ENCODE assay signal across 8 cellular contexts in the genomic region with DNA sequence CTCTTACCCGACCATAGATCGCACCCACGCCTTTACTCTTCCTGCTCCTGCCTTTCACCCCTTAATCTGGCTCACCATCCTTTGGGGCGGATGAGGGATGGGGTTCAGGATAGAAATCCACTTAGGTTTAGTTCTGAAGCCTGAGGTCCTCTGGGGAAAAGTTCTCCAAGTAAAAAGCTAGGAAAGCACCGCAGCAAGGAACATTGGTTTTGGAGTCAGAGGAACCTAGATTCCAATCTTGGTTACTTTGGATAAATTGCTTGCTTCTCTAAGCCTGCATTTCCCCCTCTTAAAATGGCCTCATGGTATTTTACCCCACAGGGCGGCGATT. TPM values are rescaled to one million over a fixed set of nuclear protein-coding genes. Genes with fewer than 3 reads are reported as not detected.
DNase-seq lines count a peak whose midpoint lies in the region; ATAC-seq and TF ChIP-seq lines count a peak whose summit lies in the region.

No MANE protein-coding gene starts in this region.

- peak overlapping the region in 1 of 2 donors; percentile 83 for H3K27ac Mint-ChIP-seq in natural killer cell

- 48% methylated on average over 7 of the region's 7 CpGs for WGBS in mammary epithelial cell (ENCODE audit: low coverage, missing lambda C conversion rate)

- no peaks in the 10 kb centered on the region for H3K36me3 Mint-ChIP-seq in natural killer cell

- H3K4me1 ChIP-seq in A673 (ENCODE audit: insufficient read depth, low read length, poor library complexity, severe bottlenecking) (peaks cover 10% of the 10 kb centered on the region), HUES6 (ENCODE audit: control insufficient read depth, insufficient read depth, low read length) (peaks cover 25% of the 10 kb centered on the region), mammary epithelial cell (ENCODE audit: insufficient read depth, low read length) (peaks cover 9% of the 10 kb centered on the region)

- ATAC-seq in natural killer cell: no peak

- H3K9me3 ChIP-seq in A673 (ENCODE audit: low read depth, low read length, poor library complexity, severe bottlenecking) (no peaks in the 10 kb centered on the region), HUES6 (ENCODE audit: control insufficient read depth, insufficient read depth, low read depth, low read length) (no peaks in the 10 kb centered on the region), mammary epithelial cell (replicated peaks; ENCODE audit: insufficient read depth, low read length) (no peaks in the 10 kb centered on the region)

- CTCF ChIA-PET in A673 (lab: Charles Lee) (interaction anchor here (0.6 to 1.2 kb wide), 4 partner anchors 12 to 432 kb away, joined by 3 to 16 read pairs (median 8); no protein-coding TSS in a partner anchor), mammary epithelial cell (lab: Charles Lee; ENCODE audit: low non-redundant PET) (interaction anchor here (0.5 kb wide), 1 partner anchor 86 kb away, joined by 3 read pairs; no protein-coding TSS in a partner anchor)

- H4K20me1 ChIP-seq in mammary epithelial cell (ENCODE audit: insufficient read depth, low read length): no peaks in the 10 kb centered on the region

- no peaks in the 10 kb centered on the region for H3K9me3 Mint-ChIP-seq in natural killer cell

- H3K9ac ChIP-seq in HUES6 (ENCODE audit: low read length) (peak overlapping the region; percentile 25), mammary epithelial cell (ENCODE audit: insufficient read depth, low read length) (no peak overlapping the region)

- no peaks in the 10 kb centered on the region for H3K27me3 ChIP-seq in A673 (replicated peaks; ENCODE audit: insufficient read depth, low read depth, low read length, poor library complexity)
- H3K27me3 ChIP-seq in HUES6 (ENCODE audit: control insufficient read depth, insufficient read depth, low read length): peaks cover 17% of the 10 kb centered on the region
- no peaks in the 10 kb centered on the region for H3K27me3 ChIP-seq in mammary epithelial cell (ENCODE audit: insufficient read depth, low read length)

- H3K4me2 ChIP-seq in mammary epithelial cell (ENCODE audit: insufficient read depth, low read depth, low read length): peak overlapping the region; percentile 98

- in situ Hi-C loops in mammary epithelial cell (cut with MboI; ENCODE audit: low sequenced_read_pairs in 2 of 2): no loop called here

- TF ChIP-seq CTCF in A673 (conservative IDR thresholded peaks at IDR 0.05; ENCODE audit: low read depth, low read length) (no peak), mammary epithelial cell (conservative IDR thresholded peaks at IDR 0.05 in 1 of 2, IDR thresholded peaks at IDR 0.05 in 1 of 2; ENCODE audit: extremely low read depth in 1 of 2, insufficient read depth in 1 of 2, low read depth in 1 of 2, low read length in 2 of 2) (no peak), natural killer cell (IDR thresholded peaks at IDR 0.05) (no peak)

- H3K27ac ChIP-seq in A673 (ENCODE audit: low read depth, low read length, poor library complexity, severe bottlenecking) (no peak overlapping the region), HUES6 (ENCODE audit: low read depth, low read length) (no peak overlapping the region), mammary epithelial cell (ENCODE audit: insufficient read depth, low read depth, low read length) (peak overlapping the region; percentile 29)

- H2AFZ ChIP-seq in mammary epithelial cell (ENCODE audit: low read depth, low read length): peak overlapping the region; percentile 90

- H3K36me3 ChIP-seq in A673 (ENCODE audit: insufficient read depth, low read length, poor library complexity, severe bottlenecking) (no peaks in the 10 kb centered on the region), HUES6 (ENCODE audit: control insufficient read depth, insufficient read depth, low read length) (no peaks in the 10 kb centered on the region), mammary epithelial cell (ENCODE audit: insufficient read depth, low read length) (no peaks in the 10 kb centered on the region)

- BruUV-seq in A673 (replicated peaks; lab: Mats Ljungman, UMichigan) (no TSS peak), mammary epithelial cell (replicated peaks; lab: Mats Ljungman, UMichigan) (no TSS peak)

- DNase-seq in A673 (ENCODE audit: low spot score) (no peak), mammary epithelial cell (no peak), natural killer cell (no peak), LoVo (ENCODE audit: low spot score) (no peak), NCI-H146 (lab: John Stamatoyannopoulos, UW) (no peak), SW480 (ENCODE audit: low spot score) (no peak), COLO668 (lab: John Stamatoyannopoulos, UW; ENCODE audit: unreplicated experiment) (no peak)

- peak overlapping the region; percentile 68 for H3K4me3 ChIP-seq in A673 (ENCODE audit: low read depth, low read length, poor library complexity, severe bottlenecking)
- peak overlapping the region; percentile 62 for H3K4me3 ChIP-seq in HUES6 (ENCODE audit: low read depth, low read length)
- peak overlapping the region in 1 of 3 experiments; percentile 68 for H3K4me3 ChIP-seq in mammary epithelial cell (replicated peaks in 1 of 3; ENCODE audit: insufficient read depth in 1 of 3, low read depth in 2 of 3, low read length in 3 of 3)

- H3K27me3 Mint-ChIP-seq in natural killer cell (ENCODE audit: low read depth in 2 of 2): peaks cover 23 to 36% of the 10 kb centered on the region in 2 donors

- peaks cover 3% of the 10 kb centered on the region for H3K79me2 ChIP-seq in mammary epithelial cell (ENCODE audit: insufficient read depth, low read length)

- peaks cover 13 to 18% of the 10 kb centered on the region in 2 donors for H3K4me1 Mint-ChIP-seq in natural killer cell

- peak overlapping the region; percentile 88 for H3K4me3 Mint-ChIP-seq in natural killer cell

- dilution Hi-C loops in mammary epithelial cell (cut with HindIII; ENCODE audit: low sequenced_read_pairs): no loop called here

- intact Hi-C loops in A673 (cut with micrococcal nuclease; ENCODE audit: unreplicated experiment) (no loop called here), mammary epithelial cell (cut with micrococcal nuclease) (no loop called here), natural killer cell (cut with micrococcal nuclease) (no loop called here)

- POLR2A ChIA-PET in A673 (lab: Charles Lee; ENCODE audit: low non-redundant PET): no interaction called here

RNA-seq across cellular contexts. Expression of a gene that starts 1.0 kb away (rescaled TPM):
- total RNA-seq in A673 (2021): 7.8 and 13.8 TPM in 2 replicates
- 10 to 100 TPM; 11.8 to 22.0 TPM for total RNA-seq in mammary epithelial cell
- 11.1 TPM for polyA plus RNA-seq in mammary epithelial cell
- polyA minus RNA-seq in mammary epithelial cell: 24.1 TPM
- total RNA-seq in natural killer cell: under 1 TPM; 0.25 to 0.70 (median 0.59) TPM

RNA-seq across cellular contexts. Expression of a gene that starts 46.1 kb away (rescaled TPM):
- total RNA-seq in A673 (2021) (45.0 and 46.1 TPM in 2 replicates), mammary epithelial cell (1 to 10 TPM in 1 of 2 donors, under 1 TPM in 1; 0.17 to 2.2 TPM), natural killer cell (1 to 10 TPM; 2.1 to 3.9 (median 3.2) TPM)
- polyA plus RNA-seq in mammary epithelial cell: 0.44 TPM
- 3.1 TPM for polyA minus RNA-seq in mammary epithelial cell
